ENCODE assay signal across 16 cellular contexts in genomic region chr15:96160269-96160668, GRCh38.
A peak's percentile ranks its signal among the peaks of the same experiment; 100 is the strongest.
DNase-seq lines count a peak whose midpoint lies in the region; TF ChIP-seq lines count a peak whose summit lies in the region.
"Had no signal": no experiment of that assay in that cellular context is flagged by ENCODE, and none has a peak within 500 bp of the region (broad histone marks: within the 10 kb centered on the region; RNA-seq: fewer than 3 reads in every experiment).

No MANE protein-coding gene starts in this region.

- peaks cover 3 to 28% (median 4%) of the 10 kb centered on the region in 3 donors for H3K4me1 ChIP-seq in esophagus squamous epithelium
- peaks cover 0 to 4% of the 10 kb centered on the region in 2 donors for H3K4me1 ChIP-seq in thyroid gland

- WGBS in esophagus squamous epithelium, 2 donors = 7 to 13% methylated on average over 7 to 8 of the region's 8 CpGs
- 17 to 22% methylated on average over 8 of the region's 8 CpGs for WGBS in thyroid gland, 2 donors

- intact Hi-C loops in esophagus squamous epithelium (cut with DNase I) (no loop called here), thyroid gland (cut with DNase I) (no loop called here)
- intact Hi-C loops in activated T-helper 1 cell treated with anti-CD3 and anti-CD28 coated beads, Interleukin-12 subunit alpha, Interleukin-12 subunit beta, Interleukin-2, Interleukin-4 antibody, amounts not matched to agents 30 ng/mL and 10 ng/mL and 1 ng/mL, durations not matched to agents 14 hours and 24 hours and 36 hours (cut with micrococcal nuclease) = no loop called here

- no peaks in the 10 kb centered on the region for H3K36me3 ChIP-seq in SK-N-MC (ENCODE audit: insufficient read depth, low read length)
- H3K36me3 ChIP-seq in esophagus squamous epithelium = no peaks in the 10 kb centered on the region
- H3K36me3 ChIP-seq in thyroid gland = no peaks in the 10 kb centered on the region
- H3K36me3 ChIP-seq: right lobe of liver had no signal

- TF ChIP-seq POLR2A in esophagus squamous epithelium (IDR thresholded peaks at IDR 0.05) (no peak), thyroid gland (IDR thresholded peaks at IDR 0.05) (no peak)

- no peak overlapping the region for H3K4me3 Mint-ChIP-seq in activated T-helper 1 cell treated with anti-CD3 and anti-CD28 coated beads, Interleukin-12 subunit alpha, Interleukin-12 subunit beta, Interleukin-2, Interleukin-4 antibody, amounts not matched to agents 30 ng/mL and 10 ng/mL and 1 ng/mL, durations not matched to agents 14 hours and 24 hours and 36 hours
- H3K4me3 Mint-ChIP-seq: activated B cell treated with CpG ODN at 0.5 μM for 24 hours; CD4-positive, alpha-beta T cell had no signal

- TF ChIP-seq CTCF in esophagus squamous epithelium (IDR thresholded peaks at IDR 0.05) (no peak), thyroid gland (IDR thresholded peaks at IDR 0.05) (no peak)

- no peak overlapping the region for H3K27ac Mint-ChIP-seq in activated T-helper 1 cell treated with anti-CD3 and anti-CD28 coated beads, Interleukin-12 subunit alpha, Interleukin-12 subunit beta, Interleukin-2, Interleukin-4 antibody, amounts not matched to agents 30 ng/mL and 10 ng/mL and 1 ng/mL, durations not matched to agents 14 hours and 24 hours and 36 hours
- H3K27ac Mint-ChIP-seq: activated B cell treated with CpG ODN at 0.5 μM for 24 hours; CD4-positive, alpha-beta T cell had no signal

- no peaks in the 10 kb centered on the region for H3K4me1 Mint-ChIP-seq in activated T-helper 1 cell treated with anti-CD3 and anti-CD28 coated beads, Interleukin-12 subunit alpha, Interleukin-12 subunit beta, Interleukin-2, Interleukin-4 antibody, amounts not matched to agents 30 ng/mL and 10 ng/mL and 1 ng/mL, durations not matched to agents 14 hours and 24 hours and 36 hours (ENCODE audit: low read depth)
- H3K4me1 Mint-ChIP-seq: activated B cell treated with CpG ODN at 0.5 μM for 24 hours had no signal

- DNase-seq in SK-N-MC (ENCODE audit: low read depth, low spot score) (no peak), esophagus squamous epithelium (lab: John Stamatoyannopoulos, UW) (no peak), lung microvascular endothelial cell (ENCODE audit: low read depth in 2 of 2) (peak; percentile 85 to 92), thyroid gland (peak; percentile 20 to 48), mucosa of gallbladder (ENCODE audit: low spot score) (no peak), SHP77 treated with DMSO at 0.1 percent for 48 hours (lab: John Stamatoyannopoulos, UW) (no peak), NCI-H1417 (lab: John Stamatoyannopoulos, UW) (no peak)
- no peak for DNase-seq in activated T-helper 1 cell treated with anti-CD3 and anti-CD28 coated beads, Interleukin-12 subunit alpha, Interleukin-12 subunit beta, Interleukin-2, Interleukin-4 antibody, amounts not matched to agents 30 ng/mL and 10 ng/mL and 1 ng/mL, durations not matched to agents 14 hours and 24 hours and 36 hours (ENCODE audit: low spot score)
- DNase-seq: activated B cell treated with CpG ODN at 0.5 μM for 24 hours; activated T-cell treated with anti-CD3 and anti-CD28 coated beads for 4 hours; amygdala; CD4-positive, alpha-beta T cell; erythroblast; MV-4-11; NCI-H69; right lobe of liver had no signal

- H3K27me3 ChIP-seq in esophagus squamous epithelium (peaks cover 0 to 22% (median 0%) of the 10 kb centered on the region in 4 donors), thyroid gland (no peaks in the 10 kb centered on the region)
- H3K27me3 ChIP-seq: right lobe of liver had no signal

- H3K27me3 Mint-ChIP-seq in activated T-helper 1 cell treated with anti-CD3 and anti-CD28 coated beads, Interleukin-12 subunit alpha, Interleukin-12 subunit beta, Interleukin-2, Interleukin-4 antibody, amounts not matched to agents 30 ng/mL and 10 ng/mL and 1 ng/mL, durations not matched to agents 14 hours and 24 hours and 36 hours (ENCODE audit: insufficient read depth) = peaks cover 2% of the 10 kb centered on the region
- H3K27me3 Mint-ChIP-seq: activated B cell treated with CpG ODN at 0.5 μM for 24 hours had no signal

- H3K9me3 ChIP-seq in SK-N-MC (ENCODE audit: low read depth, low read length) = no peaks in the 10 kb centered on the region
- H3K9me3 ChIP-seq in esophagus squamous epithelium = no peaks in the 10 kb centered on the region
- H3K9me3 ChIP-seq in thyroid gland = no peaks in the 10 kb centered on the region
- H3K9me3 ChIP-seq: right lobe of liver had no signal

- H3K9ac ChIP-seq in SK-N-MC (ENCODE audit: insufficient read length) = peak overlapping the region; percentile 57

- H3K36me3 Mint-ChIP-seq in activated T-helper 1 cell treated with anti-CD3 and anti-CD28 coated beads, Interleukin-12 subunit alpha, Interleukin-12 subunit beta, Interleukin-2, Interleukin-4 antibody, amounts not matched to agents 30 ng/mL and 10 ng/mL and 1 ng/mL, durations not matched to agents 14 hours and 24 hours and 36 hours (ENCODE audit: low read depth) = no peaks in the 10 kb centered on the region

- peak overlapping the region; percentile 75 for H3K27ac ChIP-seq in SK-N-MC
- peak overlapping the region in 3 of 4 donors; percentile 39 to 71 (median 65) for H3K27ac ChIP-seq in esophagus squamous epithelium
- H3K27ac ChIP-seq in thyroid gland = peak overlapping the region in 2 of 3 donors; percentile 30 to 36

- H3K4me3 ChIP-seq in SK-N-MC (peak overlapping the region; percentile 58), esophagus squamous epithelium (no peak overlapping the region), thyroid gland (replicated peaks in 1 of 3) (no peak overlapping the region)
- H3K4me3 ChIP-seq: right lobe of liver had no signal

- H3K9me3 Mint-ChIP-seq in activated T-helper 1 cell treated with anti-CD3 and anti-CD28 coated beads, Interleukin-12 subunit alpha, Interleukin-12 subunit beta, Interleukin-2, Interleukin-4 antibody, amounts not matched to agents 30 ng/mL and 10 ng/mL and 1 ng/mL, durations not matched to agents 14 hours and 24 hours and 36 hours = no peaks in the 10 kb centered on the region
- H3K9me3 Mint-ChIP-seq: activated B cell treated with CpG ODN at 0.5 μM for 24 hours; CD4-positive, alpha-beta T cell had no signal

Comparison
In these comparisons a context has a peak if more than half of its experiments do, and no peak if none do; other contexts are left out.
1. DNase-seq: peak in lung microvascular endothelial cell (2 of 2) and thyroid gland (2 of 2); none in SK-N-MC (single experiment), esophagus squamous epithelium (single experiment), mucosa of gallbladder (single experiment), activated T-helper 1 cell treated with anti-CD3 and anti-CD28 coated beads, Interleukin-12 subunit alpha, Interleukin-12 subunit beta, Interleukin-2, Interleukin-4 antibody, amounts not matched to agents 30 ng/mL and 10 ng/mL and 1 ng/mL, durations not matched to agents 14 hours and 24 hours and 36 hours (single experiment), SHP77 treated with DMSO at 0.1 percent for 48 hours (single experiment) and NCI-H1417 (0 of 3).
2. Peak in every context shown above with its lines, with median percentiles within 50 percentile points of each other: H3K27ac ChIP-seq.